Comparison of ENCODE assay signal across 16 cellular contexts in the genomic region with DNA sequence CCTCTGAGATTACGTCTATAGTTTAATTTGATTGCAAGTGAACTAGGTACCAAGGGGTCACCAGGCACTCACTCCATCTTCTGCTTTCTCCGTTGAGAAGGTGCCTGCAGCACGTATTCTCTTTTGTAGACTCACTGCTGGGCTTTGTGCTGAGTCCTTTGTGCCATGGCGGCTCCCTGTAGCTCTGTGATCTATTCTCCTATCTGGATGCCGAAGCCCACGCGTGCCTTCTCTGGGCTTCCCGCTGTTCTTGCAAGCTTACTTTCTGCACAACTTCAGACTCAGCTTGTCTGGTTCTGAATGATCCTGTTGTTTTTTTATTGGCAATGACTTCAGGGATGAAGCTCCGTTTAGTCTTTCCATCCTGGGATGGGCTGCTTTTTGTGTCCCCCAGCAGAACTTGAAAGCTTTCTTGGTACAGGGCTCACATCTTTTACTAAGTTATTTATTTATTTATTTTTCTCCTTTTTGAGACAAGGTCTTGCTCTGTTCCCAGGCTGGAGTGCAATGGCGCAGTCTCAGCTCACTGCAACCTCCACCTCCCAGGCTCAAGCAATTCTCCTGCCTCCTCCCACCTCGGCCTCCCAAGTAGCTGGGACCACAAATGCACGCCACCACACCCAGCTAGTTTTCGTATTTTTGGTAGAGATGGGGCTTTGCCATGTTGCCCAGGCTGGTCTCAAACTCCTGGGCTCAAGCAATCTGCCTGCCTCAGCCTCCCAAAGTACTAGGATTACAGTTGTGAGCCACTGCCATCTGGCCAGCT.
DNase-seq lines count a peak whose midpoint lies in the region; ATAC-seq and TF ChIP-seq lines count a peak whose summit lies in the region.
"Had no signal": no experiment of that assay in that cellular context is flagged by ENCODE, and none has a peak within 500 bp of the region (broad histone marks: within the 10 kb centered on the region; RNA-seq: fewer than 3 reads in every experiment).

No MANE protein-coding gene starts in this region.

- H3K27me3 Mint-ChIP-seq in activated T-cell treated with anti-CD3 and anti-CD28 coated beads, Interleukin-2, amount 50 U/mL, for 24 hours = peaks cover 6% of the 10 kb centered on the region
- peaks cover 12% of the 10 kb centered on the region for H3K27me3 Mint-ChIP-seq in neural progenitor cell (ENCODE audit: insufficient read depth, low read depth)

- H2AFZ ChIP-seq in neural progenitor cell (replicated peaks) = no peak overlapping the region

- H3K4me2 ChIP-seq in neural progenitor cell = peak overlapping the region; percentile 61
- H3K4me2 ChIP-seq: BLaER1 had no signal

- no peaks in the 10 kb centered on the region for H3K36me3 ChIP-seq in neural progenitor cell
- H3K36me3 ChIP-seq: BLaER1 had no signal

- no peaks in the 10 kb centered on the region for H3K79me2 ChIP-seq in neural progenitor cell (ENCODE audit: low read depth)

- TF ChIP-seq CTCF in neural progenitor cell (IDR thresholded peaks at IDR 0.05) = no peak

- no peaks in the 10 kb centered on the region for H3F3A ChIP-seq in neural progenitor cell (ENCODE audit: low read depth)

- H3K4me1 Mint-ChIP-seq in activated T-cell treated with anti-CD3 and anti-CD28 coated beads, Interleukin-2, amount 50 U/mL, for 24 hours (ENCODE audit: low read depth) = no peaks in the 10 kb centered on the region
- peaks cover 20% of the 10 kb centered on the region for H3K4me1 Mint-ChIP-seq in neural progenitor cell

- H3K4me3 ChIP-seq in neural progenitor cell = no peak overlapping the region
- H3K4me3 ChIP-seq: BLaER1 had no signal

- H3K9ac ChIP-seq in neural progenitor cell = no peak overlapping the region
- H3K9ac ChIP-seq: BLaER1 had no signal

- peaks cover 3% of the 10 kb centered on the region for H3K27me3 ChIP-seq in neural progenitor cell
- H3K27me3 ChIP-seq: BLaER1 had no signal

- H3K9me3 ChIP-seq in neural progenitor cell (ENCODE audit: low read depth) = no peaks in the 10 kb centered on the region

- peaks cover 3% of the 10 kb centered on the region for H3K9me3 Mint-ChIP-seq in activated T-cell treated with anti-CD3 and anti-CD28 coated beads, Interleukin-2, amount 50 U/mL, for 24 hours
- no peaks in the 10 kb centered on the region for H3K9me3 Mint-ChIP-seq in neural progenitor cell
- H3K9me3 Mint-ChIP-seq: CD8-positive, alpha-beta T cell had no signal

- peak; percentile 8 for DNase-seq in activated T-cell treated with anti-CD3 and anti-CD28 coated beads, Interleukin-2, amount 50 U/mL, for 24 hours
- no peak for DNase-seq in activated T-cell treated with anti-CD3 and anti-CD28 coated beads, Interleukin-2, amount 50 U/mL, for 48 hours
- DNase-seq in ecto neural progenitor cell (ENCODE audit: low spot score) (peak; percentile 36), neural progenitor cell (ENCODE audit: low spot score) (peak; percentile 61), NCI-H2171 treated with DMSO at 0.1 percent for 48 hours (lab: John Stamatoyannopoulos, UW) (no peak), globus pallidus (ENCODE audit: low spot score) (no peak), NCI-H2227 (lab: John Stamatoyannopoulos, UW; ENCODE audit: unreplicated experiment) (no peak)
- DNase-seq: DMS79, HCEC 1CT, KBM-7, NCI-H1417 treated with DMSO at 0.1 percent for 48 hours, NCI-H1930, NCI-H748 treated with DMSO at 0.1 percent for 48 hours had no signal

- H3K4me1 ChIP-seq in neural progenitor cell = peaks cover 18% of the 10 kb centered on the region

- no peak overlapping the region for H3K27ac Mint-ChIP-seq in activated T-cell treated with anti-CD3 and anti-CD28 coated beads, Interleukin-2, amount 50 U/mL, for 24 hours
- no peak overlapping the region for H3K27ac Mint-ChIP-seq in neural progenitor cell
- H3K27ac Mint-ChIP-seq: CD8-positive, alpha-beta T cell had no signal

- no peak overlapping the region for H3K4me3 Mint-ChIP-seq in activated T-cell treated with anti-CD3 and anti-CD28 coated beads, Interleukin-2, amount 50 U/mL, for 24 hours
- H3K4me3 Mint-ChIP-seq in neural progenitor cell = no peak overlapping the region
- H3K4me3 Mint-ChIP-seq: CD8-positive, alpha-beta T cell had no signal

- no peak overlapping the region for H3K27ac ChIP-seq in neural progenitor cell
- H3K27ac ChIP-seq: BLaER1 had no signal

- no peak for ATAC-seq in HG02938 (IDR thresholded peaks at IDR 0.05; ENCODE audit: unreplicated experiment)
- ATAC-seq: CD8-positive, alpha-beta T cell had no signal

- no peaks in the 10 kb centered on the region for H4K20me1 ChIP-seq in neural progenitor cell (ENCODE audit: low read depth)
- H4K20me1 ChIP-seq: BLaER1 had no signal

- H3K36me3 Mint-ChIP-seq in activated T-cell treated with anti-CD3 and anti-CD28 coated beads, Interleukin-2, amount 50 U/mL, for 24 hours (ENCODE audit: low read depth) = no peaks in the 10 kb centered on the region
- no peaks in the 10 kb centered on the region for H3K36me3 Mint-ChIP-seq in neural progenitor cell
- H3K36me3 Mint-ChIP-seq: CD8-positive, alpha-beta T cell had no signal

Comparison
In these comparisons a context has a peak if more than half of its experiments do, and no peak if none do; other contexts are left out.
1. DNase-seq: peak in activated T-cell treated with anti-CD3 and anti-CD28 coated beads, Interleukin-2, amount 50 U/mL, for 24 hours (single experiment), ecto neural progenitor cell (single experiment) and neural progenitor cell (single experiment); none in activated T-cell treated with anti-CD3 and anti-CD28 coated beads, Interleukin-2, amount 50 U/mL, for 48 hours (0 of 2), NCI-H2171 treated with DMSO at 0.1 percent for 48 hours (single experiment), globus pallidus (single experiment) and NCI-H2227 (single experiment).